ENCODE assay signal across 8 cellular contexts in genomic region chr3:115783938-115784738, GRCh38.
A peak's percentile ranks its signal among the peaks of the same experiment; 100 is the strongest.
DNase-seq lines count a peak whose midpoint lies in the region; ATAC-seq, FAIRE-seq and TF ChIP-seq lines count a peak whose summit lies in the region.

No MANE protein-coding gene starts in this region.

- DNase-seq in EH (ENCODE audit: low read depth): peak; percentile 91
- DNase-seq in H54 (ENCODE audit: insufficient read length, low spot score): peak; percentile 82
- DNase-seq in RKO (ENCODE audit: low spot score): peak; percentile 91
- peak; percentile 77 to 83 for DNase-seq in activated T-helper 1 cell treated with anti-CD3 and anti-CD28 coated beads, Interleukin-2, amount 50 U/mL, for 16 hours (ENCODE audit: low read depth in 1 of 2, low spot score in 1 of 2)
- DNase-seq in fibroblast of peridontal ligament (ENCODE audit: extremely low read depth): peak; percentile 86
- DNase-seq in natural killer cell: peak; percentile 86
- peak; percentile 81 to 95 (median 90) for DNase-seq in stimulated activated naive CD4-positive, alpha-beta T cell (lab: John Stamatoyannopoulos, UW)

- peaks cover 12% of the 10 kb centered on the region in 2 donors for H3K4me1 Mint-ChIP-seq in natural killer cell

- peaks cover 8 to 15% of the 10 kb centered on the region in 2 donors for H3K27me3 Mint-ChIP-seq in natural killer cell (ENCODE audit: low read depth in 2 of 2)

- H3K36me3 Mint-ChIP-seq in natural killer cell: no peaks in the 10 kb centered on the region

- peak overlapping the region; percentile 93 for H3K4me3 Mint-ChIP-seq in natural killer cell

- TF ChIP-seq POLR2A in H54 (IDR thresholded peaks at IDR 0.05; ENCODE audit: low read depth, low read length): peak; percentile 59

- TF ChIP-seq CTCF in LNCAP (IDR thresholded peaks at IDR 0.05) (peak; percentile 99), natural killer cell (IDR thresholded peaks at IDR 0.05) (peak; percentile 89)

- peak overlapping the region; percentile 89 to 91 for H3K27ac Mint-ChIP-seq in natural killer cell

- intact Hi-C loops in natural killer cell (cut with micrococcal nuclease): loop anchor here (1.0 to 5.0 kb wide), 5 partner anchors 31 to 691 kb away; partner anchors contain the start of gene ZBTB20

- FAIRE-seq in H54 (lab: Jason Lieb, UNC): peak; percentile 48

- peak; percentile 81 to 94 (median 87) for ATAC-seq in natural killer cell

- no peaks in the 10 kb centered on the region for H3K9me3 Mint-ChIP-seq in natural killer cell

Comparison
In these comparisons a context has a peak if more than half of its experiments do, and no peak if none do; other contexts are left out.
1. Peak in every context shown above with its lines: DNase-seq and ATAC-seq.